Comparison of ENCODE assay signal across 21 cellular contexts in the genomic region with DNA sequence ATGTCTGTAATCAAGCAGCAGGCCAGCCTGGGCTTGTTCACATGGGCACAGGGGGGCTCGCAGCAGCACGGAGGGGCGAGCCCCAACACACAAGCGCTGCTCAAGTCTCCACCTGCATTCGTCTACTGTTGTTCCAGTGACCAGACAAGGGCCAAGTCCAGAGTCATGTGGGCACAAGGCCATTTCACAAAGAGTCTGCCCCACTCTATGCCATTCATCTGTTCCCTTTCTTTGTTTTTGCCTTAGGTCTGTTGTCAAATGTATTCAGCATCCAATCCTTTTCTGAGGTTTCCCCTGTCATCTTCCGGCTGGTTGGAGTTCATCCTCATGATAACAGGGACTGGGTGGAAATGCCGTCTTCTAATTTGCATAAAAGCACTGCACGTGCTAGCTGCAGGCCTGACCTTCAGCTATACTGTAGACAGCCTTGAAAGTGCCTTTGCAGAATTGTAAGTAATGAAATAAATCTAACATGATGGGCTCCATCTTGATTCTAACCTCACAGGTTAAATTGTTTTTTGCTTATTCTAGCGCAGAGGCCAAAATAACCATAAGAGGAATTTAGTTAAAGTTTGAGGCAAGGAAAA. TPM values are rescaled to one million over a fixed set of nuclear protein-coding genes. Genes with fewer than 3 reads are reported as not detected.
A peak's percentile ranks its signal among the peaks of the same experiment; 100 is the strongest.
DNase-seq lines count a peak whose midpoint lies in the region; ATAC-seq, FAIRE-seq and TF ChIP-seq lines count a peak whose summit lies in the region.
"Had no signal": no experiment of that assay in that cellular context is flagged by ENCODE, and none has a peak within 500 bp of the region (broad histone marks: within the 10 kb centered on the region; RNA-seq: fewer than 3 reads in every experiment).

No MANE protein-coding gene starts in this region.

- H3K4me2 ChIP-seq in Karpas-422 (ENCODE audit: low read depth, low read length, poor library complexity, severe bottlenecking) (no peak overlapping the region), SK-N-SH (no peak overlapping the region)
- H3K4me2 ChIP-seq: GM23338 had no signal

- no peak overlapping the region for H3K27ac ChIP-seq in Karpas-422 (ENCODE audit: low read length)
- H3K27ac ChIP-seq in SK-N-SH (ENCODE audit: low read depth in 2 of 2, low read length in 1 of 2) = peak overlapping the region in 1 of 2 experiments; percentile 34; a peak in 1 of 4 replicates
- H3K27ac ChIP-seq: C4-2B, coronary artery had no signal

- H3K27me3 ChIP-seq in Karpas-422 (ENCODE audit: low read length) (no peaks in the 10 kb centered on the region; the same call in 1 of the 2 replicates), bronchial epithelial cell (ENCODE audit: control insufficient read depth, insufficient read depth, low read length) (no peaks in the 10 kb centered on the region), SK-N-SH (ENCODE audit: insufficient read depth) (no peaks in the 10 kb centered on the region)

- CTCF ChIA-PET in SK-N-SH (lab: Yijun Ruan, JAX) = no interaction called here

- H3K4me1 ChIP-seq in Karpas-422 (ENCODE audit: low read length) = peaks cover 15% of the 10 kb centered on the region
- peaks cover 0 to 7% of the 10 kb centered on the region in 2 experiments; a peak in 1 of 4 replicates for H3K4me1 ChIP-seq in SK-N-SH (ENCODE audit: control insufficient read depth in 1 of 2, insufficient read depth in 2 of 2, low read depth in 1 of 2, low read length in 1 of 2)

- no peaks in the 10 kb centered on the region for H3K79me2 ChIP-seq in Karpas-422 (ENCODE audit: low read length)
- no peaks in the 10 kb centered on the region for H3K79me2 ChIP-seq in SK-N-SH (ENCODE audit: insufficient read depth)

- POLR2A ChIA-PET in SK-N-SH (lab: Yijun Ruan, JAX) = no interaction called here

- H3K9me3 ChIP-seq in Karpas-422 (ENCODE audit: low read length) = no peaks in the 10 kb centered on the region; the same call in 1 of the 2 replicates
- no peaks in the 10 kb centered on the region for H3K9me3 ChIP-seq in SK-N-SH

- H3K9me2 ChIP-seq in Karpas-422 (replicated peaks; ENCODE audit: insufficient read depth, low read length) = no peaks in the 10 kb centered on the region
- H3K9me2 ChIP-seq in SK-N-SH = no peaks in the 10 kb centered on the region

- TF ChIP-seq RAD21 in SK-N-SH (IDR thresholded peaks at IDR 0.05; ENCODE audit: low read length) = no peak

- TF ChIP-seq EP300 in SK-N-SH (IDR thresholded peaks at IDR 0.05; ENCODE audit: borderline replicate concordance in 1 of 2, low read depth in 1 of 2, low read length in 1 of 2) = no peak

- no peak overlapping the region for H3K27ac Mint-ChIP-seq in chondrocyte (ENCODE audit: unreplicated experiment)
- H3K27ac Mint-ChIP-seq: activated CD4-positive, alpha-beta T cell treated with anti-CD3 and anti-CD28 coated beads for 36 hours; activated naive CD8-positive, alpha-beta T cell; GM23338 had no signal

- peaks cover 2% of the 10 kb centered on the region for H3K36me3 Mint-ChIP-seq in chondrocyte (ENCODE audit: low read depth)

- 72% methylated on average over 5 of the region's 9 CpGs for WGBS in SK-N-SH (ENCODE audit: low lambda C conversion rate)

- H3K4me3 Mint-ChIP-seq in chondrocyte (ENCODE audit: unreplicated experiment) = no peak overlapping the region
- H3K4me3 Mint-ChIP-seq: activated CD4-positive, alpha-beta T cell treated with anti-CD3 and anti-CD28 coated beads for 36 hours; activated naive CD8-positive, alpha-beta T cell; GM23338; stimulated activated naive CD8-positive, alpha-beta T cell treated with anti-CD3 and anti-CD28 coated beads, Interleukin-15, amount 100 ng/mL, for 72 hours had no signal

- FAIRE-seq in bronchial epithelial cell (lab: Jason Lieb, UNC) = no peak
- FAIRE-seq: small intestine had no signal

- DNase-seq in DMS 273 (lab: John Stamatoyannopoulos, UW; ENCODE audit: unreplicated experiment) (peak; percentile 94), Karpas-422 (peak; percentile 46), NCI-H526 (lab: John Stamatoyannopoulos, UW) (peak; percentile 53 to 70), bronchial epithelial cell (ENCODE audit: low read depth) (peak; percentile 33), chondrocyte (ENCODE audit: low spot score) (no peak), SK-N-SH (no peak)
- DNase-seq: activated CD4-positive, alpha-beta T cell treated with anti-CD3 and anti-CD28 coated beads for 36 hours; small intestine; stimulated activated CD4-positive, alpha-beta T cell treated with anti-CD3 and anti-CD28 coated beads, Interleukin-2, amount 100 ng/mL, for 48 hours; stimulated activated naive CD8-positive, alpha-beta T cell treated with anti-CD3 and anti-CD28 coated beads, Interleukin-15, amount 100 ng/mL, for 72 hours; T-helper 9 cell; trophoblast cell had no signal

- H3K9ac ChIP-seq in Karpas-422 (ENCODE audit: low read length) (no peak overlapping the region), SK-N-SH (no peak overlapping the region)

- peaks cover 9% of the 10 kb centered on the region for H3K9me3 Mint-ChIP-seq in chondrocyte (ENCODE audit: low read depth)

- no peaks in the 10 kb centered on the region for H3K36me3 ChIP-seq in Karpas-422 (ENCODE audit: insufficient read depth, low read length)
- no peaks in the 10 kb centered on the region for H3K36me3 ChIP-seq in bronchial epithelial cell (ENCODE audit: control insufficient read depth, insufficient read depth, low read length)
- H3K36me3 ChIP-seq in SK-N-SH (replicated peaks in 1 of 2; ENCODE audit: control insufficient read depth in 1 of 2, insufficient read depth in 2 of 2, low read length in 1 of 2) = no peaks in the 10 kb centered on the region

- no peaks in the 10 kb centered on the region for H3F3A ChIP-seq in SK-N-SH (replicated peaks; ENCODE audit: insufficient read depth)

- H3K27me3 Mint-ChIP-seq in chondrocyte (ENCODE audit: low read depth) = no peaks in the 10 kb centered on the region

- ATAC-seq in GM21390 (IDR thresholded peaks at IDR 0.05; ENCODE audit: unreplicated experiment) (no peak), GM21619 (IDR thresholded peaks at IDR 0.05; ENCODE audit: unreplicated experiment) (no peak)
- ATAC-seq: activated CD4-positive, alpha-beta T cell treated with anti-CD3 and anti-CD28 coated beads for 36 hours; GM23338; left lobe of liver; stimulated activated naive CD8-positive, alpha-beta T cell treated with anti-CD3 and anti-CD28 coated beads, Interleukin-15, amount 100 ng/mL, for 72 hours had no signal

- H4K20me1 ChIP-seq in Karpas-422 (ENCODE audit: insufficient read depth, low read depth, low read length) = no peaks in the 10 kb centered on the region
- no peaks in the 10 kb centered on the region for H4K20me1 ChIP-seq in SK-N-SH (ENCODE audit: insufficient read depth)

- H2AFZ ChIP-seq in Karpas-422 (ENCODE audit: low read length) (no peak overlapping the region), SK-N-SH (ENCODE audit: low read depth) (no peak overlapping the region)
- H2AFZ ChIP-seq: GM23338 had no signal

- TF ChIP-seq CTCF in bronchial epithelial cell (IDR thresholded peaks at IDR 0.05; ENCODE audit: insufficient read depth, low read length, severe bottlenecking) = no peak
- no peak for TF ChIP-seq CTCF in chondrocyte (IDR thresholded peaks at IDR 0.05)
- TF ChIP-seq CTCF in SK-N-SH (IDR thresholded peaks at IDR 0.05) = no peak

- peaks cover 40% of the 10 kb centered on the region for H3K4me1 Mint-ChIP-seq in chondrocyte (ENCODE audit: low read depth)
- H3K4me1 Mint-ChIP-seq: GM23338 had no signal

- H3K4me3 ChIP-seq in Karpas-422 (ENCODE audit: low read length) (no peak overlapping the region), bronchial epithelial cell (ENCODE audit: low read depth, low read length) (no peak overlapping the region), SK-N-SH (ENCODE audit: low read depth in 2 of 2, low read length in 1 of 2) (no peak overlapping the region)
- H3K4me3 ChIP-seq: coronary artery, GM23338 had no signal

TF ChIP-seq in SK-N-SH, 30 proteins besides CTCF, POLR2A, EP300 and RAD21 (continues in another document):
- no peak for TF ChIP-seq RCOR1 (IDR thresholded peaks at IDR 0.05; ENCODE audit: low read length)
- no peak for TF ChIP-seq TAF1 (IDR thresholded peaks at IDR 0.05; ENCODE audit: borderline replicate concordance, low read depth, low read length)
- no peak for TF ChIP-seq EZH2phosphoT487 (IDR thresholded peaks at IDR 0.05; ENCODE audit: borderline replicate concordance, low read depth)
- TF ChIP-seq FOXM1 (IDR thresholded peaks at IDR 0.05; ENCODE audit: low read depth) = no peak
- TF ChIP-seq MXI1 (IDR thresholded peaks at IDR 0.05; ENCODE audit: low read depth, low read length) = no peak
- TF ChIP-seq RFX5 (IDR thresholded peaks at IDR 0.05; ENCODE audit: low read length) = no peak
- TF ChIP-seq, protein P1, sequence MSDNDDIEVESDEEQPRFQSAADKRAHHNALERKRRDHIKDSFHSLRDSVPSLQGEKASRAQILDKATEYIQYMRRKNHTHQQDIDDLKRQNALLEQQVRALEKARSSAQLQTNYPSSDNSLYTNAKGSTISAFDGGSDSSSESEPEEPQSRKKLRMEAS (IDR thresholded peaks at IDR 0.05; ENCODE audit: low read depth) = no peak
- TF ChIP-seq CHD2 (IDR thresholded peaks at IDR 0.05; ENCODE audit: low read length, partially characterized antibody) = no peak
- TF ChIP-seq, protein P2, sequence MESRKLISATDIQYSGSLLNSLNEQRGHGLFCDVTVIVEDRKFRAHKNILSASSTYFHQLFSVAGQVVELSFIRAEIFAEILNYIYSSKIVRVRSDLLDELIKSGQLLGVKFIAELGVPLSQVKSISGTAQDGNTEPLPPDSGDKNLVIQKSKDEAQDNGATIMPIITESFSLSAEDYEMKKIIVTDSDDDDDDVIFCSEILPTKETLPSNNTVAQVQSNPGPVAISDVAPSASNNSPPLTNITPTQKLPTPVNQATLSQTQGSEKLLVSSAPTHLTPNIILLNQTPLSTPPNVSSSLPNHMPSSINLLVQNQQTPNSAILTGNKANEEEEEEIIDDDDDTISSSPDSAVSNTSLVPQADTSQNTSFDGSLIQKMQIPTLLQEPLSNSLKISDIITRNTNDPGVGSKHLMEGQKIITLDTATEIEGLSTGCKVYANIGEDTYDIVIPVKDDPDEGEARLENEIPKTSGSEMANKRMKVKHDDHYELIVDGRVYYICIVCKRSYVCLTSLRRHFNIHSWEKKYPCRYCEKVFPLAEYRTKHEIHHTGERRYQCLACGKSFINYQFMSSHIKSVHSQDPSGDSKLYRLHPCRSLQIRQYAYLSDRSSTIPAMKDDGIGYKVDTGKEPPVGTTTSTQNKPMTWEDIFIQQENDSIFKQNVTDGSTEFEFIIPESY (IDR thresholded peaks at IDR 0.05; ENCODE audit: borderline replicate concordance, low read depth) = no peak

RNA-seq across cellular contexts. Expression of a gene that starts 28.7 kb away (rescaled TPM):
- total RNA-seq in Karpas-422 (2014; rRNA removed; shearing (Covaris generic); ENCODE audit: low replicate concordance) = not detected in 2 replicates
- total RNA-seq in bronchial epithelial cell (under 0.01 TPM in 2 replicates), chondrocyte (not detected in 3 replicates)
- polyA plus RNA-seq in SK-N-SH (2012; rRNA removed) = not detected in 2 replicates
- not detected in 2 replicates for polyA plus RNA-seq in SK-N-SH (2012; cell fraction: cytosol; rRNA removed)
- polyA plus RNA-seq in SK-N-SH (2012; cell fraction: nucleus; rRNA removed) = not detected in 2 replicates
- total RNA-seq: activated CD4-positive, alpha-beta T cell treated with anti-CD3 and anti-CD28 coated beads for 36 hours; mononuclear cell; pulmonary artery endothelial cell had no signal

Comparison
In these comparisons a context has a peak if more than half of its experiments do, and no peak if none do; other contexts are left out.
1. DNase-seq: peak in DMS 273 (single experiment), Karpas-422 (single experiment), NCI-H526 (2 of 2) and bronchial epithelial cell (single experiment); none in chondrocyte (single experiment) and SK-N-SH (single experiment).